Comparison of ENCODE assay signal across 24 cellular contexts in the genomic region with DNA sequence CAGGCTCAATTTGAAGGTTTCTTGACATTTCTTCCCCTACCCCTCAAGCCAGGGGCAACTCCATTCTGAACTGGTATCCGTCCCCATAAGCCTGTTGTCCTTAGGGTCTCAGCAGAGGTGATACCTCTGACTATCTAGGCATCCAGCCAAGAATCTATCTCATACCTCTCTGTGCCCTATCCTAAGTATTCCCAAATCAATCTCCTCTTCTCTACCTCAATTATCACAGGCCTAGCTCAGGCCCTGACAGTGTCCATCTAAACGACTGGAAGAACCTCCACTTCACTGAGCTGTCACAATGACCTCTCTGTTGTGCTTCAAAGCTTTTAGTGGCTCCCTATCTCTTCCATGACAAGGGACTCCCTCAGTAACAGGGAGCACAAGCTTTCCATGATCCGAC.
"Had no signal": no experiment of that assay in that cellular context is flagged by ENCODE, and none has a peak within 500 bp of the region (broad histone marks: within the 10 kb centered on the region; RNA-seq: fewer than 3 reads in every experiment).

No MANE protein-coding gene starts in this region.

- H3K27me3 Mint-ChIP-seq: effector memory CD8-positive, alpha-beta T cell; naive thymus-derived CD8-positive, alpha-beta T cell; stimulated activated naive CD8-positive, alpha-beta T cell treated with anti-CD3 and anti-CD28 coated beads, Interleukin-15, Interleukin-2, amounts not matched to agents 100 ng/mL and 50 ng/mL, for 24 hours; type B pancreatic cell had no signal

- H3K4me3 ChIP-seq: gastrocnemius medialis, hepatocyte, right lobe of liver, thoracic aorta, uterus had no signal

- H3K4me1 ChIP-seq: gastrocnemius medialis, uterus had no signal

- H3K9me3 Mint-ChIP-seq: activated T-helper 1 cell treated with anti-CD3 and anti-CD28 coated beads, Interleukin-12 subunit alpha, Interleukin-12 subunit beta, Interleukin-2, Interleukin-4 antibody, amounts not matched to agents 30 ng/mL and 10 ng/mL and 1 ng/mL, durations not matched to agents 14 hours and 24 hours and 36 hours; effector memory CD8-positive, alpha-beta T cell; mesothelial cell of epicardium; naive thymus-derived CD8-positive, alpha-beta T cell; stimulated activated naive CD8-positive, alpha-beta T cell treated with anti-CD3 and anti-CD28 coated beads, Interleukin-15, Interleukin-2, amounts not matched to agents 100 ng/mL and 50 ng/mL, for 24 hours; type B pancreatic cell had no signal

- DNase-seq: activated CD4-positive, alpha-beta T cell treated with anti-CD3 and anti-CD28 coated beads for 1 hour; activated CD8-positive, alpha-beta T cell treated with anti-CD3 and anti-CD28 coated beads, Interleukin-2, amount 10 ng/mL, durations not matched to agents 7 days and 5 days; activated gamma-delta T cell; activated naive CD4-positive, alpha-beta T cell treated with anti-CD3 and anti-CD28 coated beads, Interleukin-2, amount 50 U/mL, for 16 hours; activated T-cell treated with anti-CD3 and anti-CD28 coated beads for 4 hours; anterior cingulate cortex; cortex of kidney; effector memory CD8-positive, alpha-beta T cell; erythroblast; gastrocnemius medialis; glutamatergic neuron; left cardiac atrium; naive thymus-derived CD8-positive, alpha-beta T cell; stimulated activated CD4-positive, alpha-beta T cell treated with anti-CD3 and anti-CD28 coated beads, Interleukin-12 subunit alpha, Interleukin-12 subunit beta, amount 100 ng/mL, for 4 hours; stimulated activated CD4-positive, alpha-beta T cell treated with anti-CD3 and anti-CD28 coated beads, Interleukin-4, amount 100 ng/mL, for 1 hour; T1000; uterus had no signal

- H3K4me3 Mint-ChIP-seq: activated CD8-positive, alpha-beta T cell treated with anti-CD3 and anti-CD28 coated beads, Interleukin-2, amount 10 ng/mL, durations not matched to agents 7 days and 5 days; activated T-helper 1 cell treated with anti-CD3 and anti-CD28 coated beads, Interleukin-12 subunit alpha, Interleukin-12 subunit beta, Interleukin-2, Interleukin-4 antibody, amounts not matched to agents 30 ng/mL and 10 ng/mL and 1 ng/mL, durations not matched to agents 14 hours and 24 hours and 36 hours; effector memory CD8-positive, alpha-beta T cell; mesothelial cell of epicardium; naive thymus-derived CD8-positive, alpha-beta T cell; stimulated activated naive CD8-positive, alpha-beta T cell treated with anti-CD3 and anti-CD28 coated beads, Interleukin-15, Interleukin-2, amounts not matched to agents 100 ng/mL and 50 ng/mL, for 24 hours; type B pancreatic cell had no signal

- H3K9me3 ChIP-seq: gastrocnemius medialis, right lobe of liver, thoracic aorta, uterus had no signal

- H3K79me2 ChIP-seq: hepatocyte had no signal

- H3K4me2 ChIP-seq: hepatocyte had no signal

- H2AFZ ChIP-seq: hepatocyte had no signal

- H3K27ac ChIP-seq: hepatocyte, thoracic aorta, uterus had no signal

- ATAC-seq: activated CD8-positive, alpha-beta T cell treated with anti-CD3 and anti-CD28 coated beads, Interleukin-2, amount 10 ng/mL, durations not matched to agents 7 days and 5 days; effector memory CD8-positive, alpha-beta T cell; gastrocnemius medialis; left cardiac atrium; naive thymus-derived CD8-positive, alpha-beta T cell had no signal

- H3K27ac Mint-ChIP-seq: activated CD8-positive, alpha-beta T cell treated with anti-CD3 and anti-CD28 coated beads, Interleukin-2, amount 10 ng/mL, durations not matched to agents 7 days and 5 days; activated T-helper 1 cell treated with anti-CD3 and anti-CD28 coated beads, Interleukin-12 subunit alpha, Interleukin-12 subunit beta, Interleukin-2, Interleukin-4 antibody, amounts not matched to agents 30 ng/mL and 10 ng/mL and 1 ng/mL, durations not matched to agents 14 hours and 24 hours and 36 hours; mesothelial cell of epicardium; stimulated activated naive CD8-positive, alpha-beta T cell treated with anti-CD3 and anti-CD28 coated beads, Interleukin-15, Interleukin-2, amounts not matched to agents 100 ng/mL and 50 ng/mL, for 24 hours; type B pancreatic cell had no signal

- H3K36me3 ChIP-seq: uterus had no signal

- H3K27me3 ChIP-seq: gastrocnemius medialis, hepatocyte, right lobe of liver, uterus had no signal
